In the genomic region with DNA sequence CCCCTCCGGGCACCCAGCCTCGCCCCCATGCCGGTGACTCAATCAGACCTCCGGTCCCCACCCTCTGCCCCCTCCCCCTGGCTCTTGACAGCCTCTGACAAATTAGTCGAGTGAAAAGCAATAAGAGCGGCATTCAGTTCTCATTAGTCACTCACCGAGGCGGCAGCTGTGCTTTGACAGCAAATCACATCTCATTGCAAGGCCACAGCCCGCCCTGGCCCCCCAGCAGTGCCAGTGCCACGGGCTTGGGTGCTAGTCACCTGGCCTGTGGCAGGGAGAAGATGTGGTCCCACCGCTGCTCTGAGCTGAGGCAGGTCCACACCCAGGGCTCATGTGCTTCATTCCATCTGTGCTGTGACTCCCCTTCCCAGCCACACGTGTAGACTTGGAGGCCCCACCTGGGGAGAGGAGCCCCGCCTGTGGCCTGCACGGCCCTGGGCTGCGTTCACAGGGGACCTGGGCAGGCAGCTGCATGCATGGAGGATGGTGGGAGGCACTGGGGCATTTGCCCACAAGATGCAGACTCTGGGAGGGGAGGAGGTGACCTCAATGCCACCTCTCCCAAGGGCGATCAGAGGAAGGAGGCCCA, we compare ENCODE assay signal across 14 cellular contexts. TPM values are rescaled to one million over a fixed set of nuclear protein-coding genes. Genes with fewer than 3 reads are reported as not detected.
DNase-seq lines count a peak whose midpoint lies in the region; ATAC-seq and TF ChIP-seq lines count a peak whose summit lies in the region.
"Had no signal": no experiment of that assay in that cellular context is flagged by ENCODE, and none has a peak within 500 bp of the region (broad histone marks: within the 10 kb centered on the region; RNA-seq: fewer than 3 reads in every experiment).

No MANE protein-coding gene starts in this region.

- no peak overlapping the region for H3K4me3 ChIP-seq in choroid plexus epithelial cell (ENCODE audit: low read depth, low read length)
- peak overlapping the region; percentile 5 for H3K4me3 ChIP-seq in neural cell (ENCODE audit: low read length)
- H3K4me3 ChIP-seq in upper lobe of right lung: no peak overlapping the region
- H3K4me3 ChIP-seq: testis had no signal

- no TSS peak for BruUV-seq in Calu3 (replicated peaks; lab: Mats Ljungman, UMichigan)

- H3K4me2 ChIP-seq in neural cell (ENCODE audit: low read length): no peak overlapping the region

- H3K4me1 ChIP-seq in upper lobe of right lung: no peaks in the 10 kb centered on the region
- H3K4me1 ChIP-seq: parathyroid adenoma, testis had no signal

- no peaks in the 10 kb centered on the region for H3F3A ChIP-seq in neural cell (ENCODE audit: insufficient read depth, low read length, poor library complexity, severe bottlenecking)

- intact Hi-C loops in Calu3 (cut with micrococcal nuclease; ENCODE audit: unreplicated experiment): no loop called here
- intact Hi-C loops in upper lobe of right lung (cut with DNase I): no loop called here

- no peaks in the 10 kb centered on the region for H3K9me3 Mint-ChIP-seq in Calu3 (ENCODE audit: low read depth, unreplicated experiment)
- H3K9me3 Mint-ChIP-seq in activated CD4-positive, alpha-beta memory T cell treated with anti-CD3 and anti-CD28 coated beads, Interleukin-2, amount 10 ng/mL, durations not matched to agents 7 days and 5 days: no peaks in the 10 kb centered on the region
- peaks cover 2% of the 10 kb centered on the region for H3K9me3 Mint-ChIP-seq in activated CD4-positive, alpha-beta T cell treated with anti-CD3 and anti-CD28 coated beads, Interleukin-2, amount 10 ng/mL, durations not matched to agents 7 days and 5 days

- peaks cover 9% of the 10 kb centered on the region for H3K4me1 Mint-ChIP-seq in Calu3 (ENCODE audit: low read depth, unreplicated experiment)
- no peaks in the 10 kb centered on the region for H3K4me1 Mint-ChIP-seq in activated CD4-positive, alpha-beta memory T cell treated with anti-CD3 and anti-CD28 coated beads, Interleukin-2, amount 10 ng/mL, durations not matched to agents 7 days and 5 days
- H3K4me1 Mint-ChIP-seq in activated CD4-positive, alpha-beta T cell treated with anti-CD3 and anti-CD28 coated beads, Interleukin-2, amount 10 ng/mL, durations not matched to agents 7 days and 5 days: no peaks in the 10 kb centered on the region

- no peaks in the 10 kb centered on the region for H3K27me3 Mint-ChIP-seq in Calu3 (ENCODE audit: unreplicated experiment)
- no peaks in the 10 kb centered on the region for H3K27me3 Mint-ChIP-seq in activated CD4-positive, alpha-beta memory T cell treated with anti-CD3 and anti-CD28 coated beads, Interleukin-2, amount 10 ng/mL, durations not matched to agents 7 days and 5 days
- H3K27me3 Mint-ChIP-seq in activated CD4-positive, alpha-beta T cell treated with anti-CD3 and anti-CD28 coated beads, Interleukin-2, amount 10 ng/mL, durations not matched to agents 7 days and 5 days: no peaks in the 10 kb centered on the region

- POLR2A ChIA-PET in activated CD4-positive, alpha-beta memory T cell treated with anti-CD3 and anti-CD28 coated beads, Interleukin-2, amount 10 ng/mL, durations not matched to agents 7 days and 5 days (lab: Charles Lee): no interaction called here
- POLR2A ChIA-PET in activated CD4-positive, alpha-beta T cell treated with anti-CD3 and anti-CD28 coated beads, Interleukin-2, amount 10 ng/mL, durations not matched to agents 7 days and 5 days (lab: Charles Lee): no interaction called here

- no peaks in the 10 kb centered on the region for H3K9me3 ChIP-seq in neural cell (ENCODE audit: low read length)
- no peaks in the 10 kb centered on the region for H3K9me3 ChIP-seq in upper lobe of right lung
- H3K9me3 ChIP-seq: testis had no signal

- no peak overlapping the region for H3K9ac ChIP-seq in neural cell (ENCODE audit: low read length)
- H3K9ac ChIP-seq: parathyroid adenoma had no signal

- no peak overlapping the region for H2AFZ ChIP-seq in neural cell (ENCODE audit: low read depth, low read length)
- H2AFZ ChIP-seq: parathyroid adenoma had no signal

- CTCF ChIA-PET in Calu3 (lab: Charles Lee): interaction anchor here (0.7 kb wide), 1 partner anchor 16 kb away, joined by 3 read pairs; no protein-coding TSS in a partner anchor
- CTCF ChIA-PET in activated CD4-positive, alpha-beta memory T cell treated with anti-CD3 and anti-CD28 coated beads, Interleukin-2, amount 10 ng/mL, durations not matched to agents 7 days and 5 days (lab: Charles Lee): no interaction called here
- CTCF ChIA-PET in activated CD4-positive, alpha-beta T cell treated with anti-CD3 and anti-CD28 coated beads, Interleukin-2, amount 10 ng/mL, durations not matched to agents 7 days and 5 days (lab: Charles Lee): no interaction called here

- no peak for TF ChIP-seq EP300 in neural cell (conservative IDR thresholded peaks at IDR 0.05; ENCODE audit: poor library complexity, severe bottlenecking)

- H4K20me1 ChIP-seq in neural cell (ENCODE audit: insufficient read depth): no peaks in the 10 kb centered on the region

- DNase-seq in Calu3 (peak; percentile 68), NCI-H1436 (lab: John Stamatoyannopoulos, UW) (peak; percentile 59), choroid plexus epithelial cell (ENCODE audit: low read depth) (peak; percentile 43), OCI-M2 (lab: John Stamatoyannopoulos, UW; ENCODE audit: unreplicated experiment) (no peak), upper lobe of right lung (no peak)
- no peak for DNase-seq in activated CD4-positive, alpha-beta memory T cell treated with anti-CD3 and anti-CD28 coated beads, Interleukin-2, amount 10 ng/mL, durations not matched to agents 7 days and 5 days
- DNase-seq in activated CD4-positive, alpha-beta T cell treated with anti-CD3 and anti-CD28 coated beads, Interleukin-2, amount 10 ng/mL, durations not matched to agents 7 days and 5 days: no peak
- DNase-seq: activated T-cell treated with anti-CD3 and anti-CD28 coated beads, Interleukin-2, amount 50 U/mL, for 1 hour; NCI-H2107; OCI-M1; testis had no signal

- no peaks in the 10 kb centered on the region for H3K36me3 Mint-ChIP-seq in Calu3 (ENCODE audit: insufficient read depth, unreplicated experiment)
- H3K36me3 Mint-ChIP-seq in activated CD4-positive, alpha-beta memory T cell treated with anti-CD3 and anti-CD28 coated beads, Interleukin-2, amount 10 ng/mL, durations not matched to agents 7 days and 5 days (ENCODE audit: low read depth): no peaks in the 10 kb centered on the region
- no peaks in the 10 kb centered on the region for H3K36me3 Mint-ChIP-seq in activated CD4-positive, alpha-beta T cell treated with anti-CD3 and anti-CD28 coated beads, Interleukin-2, amount 10 ng/mL, durations not matched to agents 7 days and 5 days (ENCODE audit: low read depth)

- no peak for ATAC-seq in upper lobe of right lung
- ATAC-seq: left lobe of liver had no signal

- no peak for TF ChIP-seq CTCF in Calu3 (IDR thresholded peaks at IDR 0.05; ENCODE audit: unreplicated experiment)
- TF ChIP-seq CTCF in choroid plexus epithelial cell (conservative IDR thresholded peaks at IDR 0.05; ENCODE audit: low read depth, low read length): no peak
- TF ChIP-seq CTCF in neural cell (IDR thresholded peaks at IDR 0.05; ENCODE audit: poor library complexity, severe bottlenecking): no peak
- TF ChIP-seq CTCF in upper lobe of right lung (IDR thresholded peaks at IDR 0.05): no peak

- no peaks in the 10 kb centered on the region for H3K9me2 ChIP-seq in neural cell (ENCODE audit: insufficient read depth, low read length)

- no peaks in the 10 kb centered on the region for H3K79me2 ChIP-seq in neural cell (replicated peaks; ENCODE audit: insufficient read depth, low read length)
- H3K79me2 ChIP-seq: parathyroid adenoma had no signal

- no peaks in the 10 kb centered on the region for H3K27me3 ChIP-seq in neural cell (ENCODE audit: insufficient read depth, low read depth, low read length)
- H3K27me3 ChIP-seq in upper lobe of right lung: peaks cover 22% of the 10 kb centered on the region
- H3K27me3 ChIP-seq: testis had no signal

- H3K36me3 ChIP-seq in neural cell (ENCODE audit: insufficient read depth, low read length) (no peaks in the 10 kb centered on the region), upper lobe of right lung (no peaks in the 10 kb centered on the region)

- no peak overlapping the region for H3K4me3 Mint-ChIP-seq in Calu3 (ENCODE audit: low read depth, unreplicated experiment)
- no peak overlapping the region for H3K4me3 Mint-ChIP-seq in activated CD4-positive, alpha-beta memory T cell treated with anti-CD3 and anti-CD28 coated beads, Interleukin-2, amount 10 ng/mL, durations not matched to agents 7 days and 5 days
- H3K4me3 Mint-ChIP-seq in activated CD4-positive, alpha-beta T cell treated with anti-CD3 and anti-CD28 coated beads, Interleukin-2, amount 10 ng/mL, durations not matched to agents 7 days and 5 days: no peak overlapping the region

- H3K27ac Mint-ChIP-seq in Calu3 (ENCODE audit: unreplicated experiment): no peak overlapping the region
- no peak overlapping the region for H3K27ac Mint-ChIP-seq in activated CD4-positive, alpha-beta memory T cell treated with anti-CD3 and anti-CD28 coated beads, Interleukin-2, amount 10 ng/mL, durations not matched to agents 7 days and 5 days
- no peak overlapping the region for H3K27ac Mint-ChIP-seq in activated CD4-positive, alpha-beta T cell treated with anti-CD3 and anti-CD28 coated beads, Interleukin-2, amount 10 ng/mL, durations not matched to agents 7 days and 5 days

- no peak for TF ChIP-seq RAD21 in neural cell (conservative IDR thresholded peaks at IDR 0.05)

- H3K27ac ChIP-seq in neural cell (ENCODE audit: low read length) (no peak overlapping the region), upper lobe of right lung (no peak overlapping the region)
- H3K27ac ChIP-seq: parathyroid adenoma, testis had no signal

RNA-seq across cellular contexts. Expression of a gene that starts 7.4 kb away (rescaled TPM):
- not detected in 2 replicates for total RNA-seq in Calu3 (2022)
- 3.6 and 10.9 TPM in 2 replicates for polyA plus RNA-seq in neural cell
- 2.1 and 3.9 TPM in 2 replicates for polyA minus RNA-seq in neural cell
- not detected for total RNA-seq in upper lobe of right lung
- total RNA-seq in activated CD4-positive, alpha-beta memory T cell treated with anti-CD3 and anti-CD28 coated beads, Interleukin-2, amount 10 ng/mL, durations not matched to agents 7 days and 5 days: not detected
- total RNA-seq in activated CD4-positive, alpha-beta T cell treated with anti-CD3 and anti-CD28 coated beads, Interleukin-2, amount 10 ng/mL, durations not matched to agents 7 days and 5 days: not detected
- total RNA-seq: left lobe of liver had no signal

RNA-seq across cellular contexts. Expression of a gene that starts 18.0 kb away (rescaled TPM):
- total RNA-seq in Calu3 (2022) (not detected in 2 replicates), upper lobe of right lung (not detected)
- polyA plus RNA-seq in neural cell: not detected in 2 replicates
- polyA minus RNA-seq in neural cell: not detected in 2 replicates
- total RNA-seq in activated CD4-positive, alpha-beta memory T cell treated with anti-CD3 and anti-CD28 coated beads, Interleukin-2, amount 10 ng/mL, durations not matched to agents 7 days and 5 days: not detected
- not detected for total RNA-seq in activated CD4-positive, alpha-beta T cell treated with anti-CD3 and anti-CD28 coated beads, Interleukin-2, amount 10 ng/mL, durations not matched to agents 7 days and 5 days
- total RNA-seq: left lobe of liver, testis had no signal

RNA-seq across cellular contexts. Expression of a gene that starts 39.8 kb away (rescaled TPM):
- 0.37 and 0.45 TPM in 2 replicates for total RNA-seq in Calu3 (2022)
- polyA plus RNA-seq in neural cell: not detected in 2 replicates
- polyA minus RNA-seq in neural cell: not detected in 2 replicates
- 8.8 TPM for total RNA-seq in upper lobe of right lung
- under 1 TPM; 0.70 to 0.76 TPM for total RNA-seq in activated CD4-positive, alpha-beta memory T cell treated with anti-CD3 and anti-CD28 coated beads, Interleukin-2, amount 10 ng/mL, durations not matched to agents 7 days and 5 days
- total RNA-seq in activated CD4-positive, alpha-beta T cell treated with anti-CD3 and anti-CD28 coated beads, Interleukin-2, amount 10 ng/mL, durations not matched to agents 7 days and 5 days: under 1 TPM; 0.07 to 0.08 TPM

Comparison
In these comparisons a context has a peak if more than half of its experiments do, and no peak if none do; other contexts are left out.
1. DNase-seq: peak in Calu3 (single experiment), NCI-H1436 (single experiment) and choroid plexus epithelial cell (single experiment); none in OCI-M2 (single experiment), upper lobe of right lung (single experiment), activated CD4-positive, alpha-beta memory T cell treated with anti-CD3 and anti-CD28 coated beads, Interleukin-2, amount 10 ng/mL, durations not matched to agents 7 days and 5 days (single experiment) and activated CD4-positive, alpha-beta T cell treated with anti-CD3 and anti-CD28 coated beads, Interleukin-2, amount 10 ng/mL, durations not matched to agents 7 days and 5 days (single experiment).